Comparison of ENCODE assay signal across 8 cellular contexts in genomic region chr22:38981005-38981658, GRCh38. TPM values are rescaled to one million over a fixed set of nuclear protein-coding genes. Genes with fewer than 3 reads are reported as not detected.
DNase-seq lines count a peak whose midpoint lies in the region; TF ChIP-seq lines count a peak whose summit lies in the region.

No MANE protein-coding gene starts in this region.

- H3K79me2 ChIP-seq in OCI-LY3 (ENCODE audit: low read length) = peaks cover 4% of the 10 kb centered on the region; the same call in 1 of the 2 replicates

- H3K4me3 Mint-ChIP-seq in progenitor cell of endocrine pancreas (ENCODE audit: low read depth) = no peak overlapping the region

- peaks cover 9% of the 10 kb centered on the region for H3K9me3 Mint-ChIP-seq in progenitor cell of endocrine pancreas (ENCODE audit: low read depth)

- no peaks in the 10 kb centered on the region for H3K36me3 ChIP-seq in OCI-LY3 (replicated peaks; ENCODE audit: low read depth, low read length)
- H3K36me3 ChIP-seq in esophagus squamous epithelium = no peaks in the 10 kb centered on the region

- peak in 1 of 4 donors; percentile 24 for TF ChIP-seq POLR2A in esophagus squamous epithelium (IDR thresholded peaks at IDR 0.05)

- H3K27ac ChIP-seq in OCI-LY3 (ENCODE audit: low read length) (peak overlapping the region; percentile 84), esophagus squamous epithelium (peak overlapping the region in 3 of 4 donors; percentile 74 to 86 (median 76))

- TF ChIP-seq CTCF in OCI-LY3 (IDR thresholded peaks at IDR 0.05; ENCODE audit: low read depth, low read length) (peak; percentile 44), esophagus squamous epithelium (IDR thresholded peaks at IDR 0.05) (peak in 4 of 6 experiments; percentile 35 to 54 (median 47)), progenitor cell of endocrine pancreas (IDR thresholded peaks at IDR 0.05; ENCODE audit: unreplicated experiment) (peak; percentile 57)

- H3K4me1 Mint-ChIP-seq in progenitor cell of endocrine pancreas (ENCODE audit: low read depth) = peaks cover 6% of the 10 kb centered on the region

- DNase-seq in GF-D8 (lab: John Stamatoyannopoulos, UW) (peak; percentile 24), esophagus squamous epithelium (lab: John Stamatoyannopoulos, UW) (no peak), progenitor cell of endocrine pancreas (ENCODE audit: low spot score, unreplicated experiment) (no peak), RPMI8226 (no peak), epidermal melanocyte (ENCODE audit: insufficient read length, low spot score) (no peak), GDM1 (lab: John Stamatoyannopoulos, UW) (no peak)
- no peak for DNase-seq in activated effector memory CD4-positive, alpha-beta T cell treated with Interleukin-2 at 50 U/mL for 16 hours

- no peaks in the 10 kb centered on the region for H3K27me3 Mint-ChIP-seq in progenitor cell of endocrine pancreas

- H3K27me3 ChIP-seq in OCI-LY3 (ENCODE audit: low read depth, low read length) (no peaks in the 10 kb centered on the region), esophagus squamous epithelium (no peaks in the 10 kb centered on the region)

- peak overlapping the region; percentile 95 for H3K27ac Mint-ChIP-seq in progenitor cell of endocrine pancreas

- H3K4me1 ChIP-seq in OCI-LY3 (ENCODE audit: low read length) (peaks cover 53% of the 10 kb centered on the region), esophagus squamous epithelium (peaks cover 0 to 42% (median 16%) of the 10 kb centered on the region in 3 donors)

- H4K20me1 ChIP-seq in OCI-LY3 (ENCODE audit: insufficient read depth, low read length) = no peaks in the 10 kb centered on the region

- H3K4me3 ChIP-seq in OCI-LY3 (ENCODE audit: low read length) (peak overlapping the region; percentile 73), esophagus squamous epithelium (peak overlapping the region in 2 of 4 donors; percentile 43 to 69)

- intact Hi-C loops in esophagus squamous epithelium (cut with DNase I) = loop anchor here (10.0 kb wide), 1 partner anchor 106 kb away; the partner anchor contains the start of gene CBX6

- peak overlapping the region; percentile 71 for H3K9ac ChIP-seq in OCI-LY3 (ENCODE audit: low read length)

- no peaks in the 10 kb centered on the region; the same call in 1 of the 2 replicates for H3K9me3 ChIP-seq in OCI-LY3 (ENCODE audit: insufficient read depth, low read length)
- H3K9me3 ChIP-seq in esophagus squamous epithelium = peaks cover 0 to 6% (median 0%) of the 10 kb centered on the region in 3 donors

- H3K4me2 ChIP-seq in OCI-LY3 (ENCODE audit: low read length) = peak overlapping the region; percentile 80

- H3K36me3 Mint-ChIP-seq in progenitor cell of endocrine pancreas (ENCODE audit: insufficient read depth) = peaks cover 3% of the 10 kb centered on the region

- H2AFZ ChIP-seq in OCI-LY3 (ENCODE audit: low read depth, low read length) = peak overlapping the region; percentile 1; the same call in 1 of the 2 replicates

- WGBS in esophagus squamous epithelium, 2 donors = 6 to 15% methylated on average over 12 to 13 of the region's 21 CpGs

RNA-seq across cellular contexts. Expression of gene APOBEC3B, which starts 1.0 kb away (rescaled TPM):
- 1 to 10 TPM in 3 of 4 donors, not detected in 1; 1.1 to 5.3 (median 3.1) TPM for total RNA-seq in esophagus squamous epithelium
- total RNA-seq in progenitor cell of endocrine pancreas = 10.1 and 12.6 TPM in 2 replicates

RNA-seq across cellular contexts. Expression of gene APOBEC3A, which starts 23.7 kb away (rescaled TPM):
- total RNA-seq in esophagus squamous epithelium (10 to 100 TPM in 1 of 4 donors, 1 to 10 TPM in 1, under 1 TPM in 2; 0.57 to 27.3 (median 1.3) TPM), progenitor cell of endocrine pancreas (not detected in 2 replicates)

RNA-seq across cellular contexts. Expression of gene APOBEC3C, which starts 32.9 kb away (rescaled TPM):
- total RNA-seq in esophagus squamous epithelium (10 to 100 TPM in 1 of 4 donors, 1 to 10 TPM in 3; 7.6 to 20.3 (median 9.0) TPM), progenitor cell of endocrine pancreas (4.2 and 7.0 TPM in 2 replicates)

RNA-seq across cellular contexts. Expression of gene APOBEC3D, which starts 39.8 kb away (rescaled TPM):
- total RNA-seq in esophagus squamous epithelium (1 to 10 TPM in 1 of 4 donors, under 1 TPM in 2, not detected in 1; 0.35 to 1.2 (median 0.76) TPM), progenitor cell of endocrine pancreas (2.0 and 2.4 TPM in 2 replicates)

RNA-seq across cellular contexts. Expression of gene APOBEC3F, which starts 59.5 kb away (rescaled TPM):
- total RNA-seq in esophagus squamous epithelium (1 to 10 TPM in 3 of 4 donors, under 1 TPM in 1; 0.44 to 2.7 (median 2.2) TPM), progenitor cell of endocrine pancreas (23.6 and 25.3 TPM in 2 replicates)
